ENCODE assay signal across 17 cellular contexts in the genomic region with DNA sequence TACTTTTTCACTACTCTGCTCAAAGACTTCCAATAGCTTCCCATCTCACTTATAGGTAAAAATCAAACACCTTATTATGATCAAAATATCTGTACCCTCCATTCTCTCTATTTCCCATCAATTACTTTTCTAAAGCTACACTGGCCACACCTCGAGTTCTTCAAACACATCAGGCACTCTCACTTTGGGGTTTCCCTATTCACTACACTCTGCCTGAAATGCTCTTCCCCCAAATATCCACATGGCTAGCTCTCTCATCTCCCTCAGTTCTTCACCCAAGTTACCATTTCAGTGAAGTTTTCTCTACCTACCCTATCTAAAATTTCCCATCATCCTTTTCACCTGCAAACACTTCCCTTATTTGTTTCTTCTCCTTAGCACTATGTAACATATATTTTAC.
"Had no signal": no experiment of that assay in that cellular context is flagged by ENCODE, and none has a peak within 500 bp of the region (broad histone marks: within the 10 kb centered on the region; RNA-seq: fewer than 3 reads in every experiment).

No MANE protein-coding gene starts in this region.

- ATAC-seq: left colon; left ventricle myocardium superior; mucosa of descending colon; naive thymus-derived CD8-positive, alpha-beta T cell; sciatic nerve had no signal

- H3K27ac Mint-ChIP-seq: endodermal cell; stimulated activated naive B cell treated with anti-CD40 and anti-IgM and Interleukin-4, amounts not matched to agents 10 μg/mL and 1 μg/mL and 100 μg/mL, for 72 hours; type B pancreatic cell had no signal

- H3K9me3 Mint-ChIP-seq: endodermal cell had no signal

- DNase-seq: effector CD4-positive, alpha-beta T cell; endodermal cell; foreskin melanocyte; head of caudate nucleus; hippocampal formation; left colon; left ventricle myocardium superior; mucosa of descending colon; naive thymus-derived CD8-positive, alpha-beta T cell; posterior cingulate gyrus; spleen; stimulated activated CD4-positive, alpha-beta T cell treated with anti-CD3 and anti-CD28 coated beads, Interleukin-15, amount 100 ng/mL, for 24 hours; stimulated activated CD4-positive, alpha-beta T cell treated with anti-CD3 and anti-CD28 coated beads, Interleukin-1b, Interleukin-23, amount 100 ng/mL, for 48 hours; stimulated activated CD4-positive, alpha-beta T cell treated with anti-CD3 and anti-CD28 coated beads, Interleukin-4, amount 100 ng/mL, for 24 hours; stimulated activated naive B cell treated with anti-CD40 and anti-IgM and Interleukin-4, amounts not matched to agents 10 μg/mL and 1 μg/mL and 100 μg/mL, for 72 hours had no signal

- H3K27me3 Mint-ChIP-seq: naive thymus-derived CD8-positive, alpha-beta T cell; stimulated activated naive B cell treated with anti-CD40 and anti-IgM and Interleukin-4, amounts not matched to agents 10 μg/mL and 1 μg/mL and 100 μg/mL, for 72 hours; type B pancreatic cell had no signal

- H3K4me3 Mint-ChIP-seq: endodermal cell; stimulated activated naive B cell treated with anti-CD40 and anti-IgM and Interleukin-4, amounts not matched to agents 10 μg/mL and 1 μg/mL and 100 μg/mL, for 72 hours; type B pancreatic cell had no signal
